ENCODE assay signal across 8 cellular contexts in genomic region chr6:2854394-2854982, GRCh38. TPM values are rescaled to one million over a fixed set of nuclear protein-coding genes. Genes with fewer than 3 reads are reported as not detected.
DNase-seq lines count a peak whose midpoint lies in the region; ATAC-seq and TF ChIP-seq lines count a peak whose summit lies in the region.

No MANE protein-coding gene starts in this region.

- 73 to 76% methylated on average over 11 of the region's 11 CpGs for WGBS in ectodermal cell, 2 experiments
- WGBS in neuronal stem cell (ENCODE audit: extremely low coverage in 2 of 2, insufficient read length in 2 of 2, insufficient replicate concordance in 1 of 2), 2 donors, result no CpG with 5 or more reads among the region's 11 CpGs

- CTCF ChIA-PET in PC-9 (lab: Charles Lee), result interaction anchor here (0.6 to 0.7 kb wide), 2 partner anchors 43 to 63 kb away, joined by 3 read pairs; no protein-coding TSS in a partner anchor

- POLR2A ChIA-PET in PC-9 (lab: Charles Lee; ENCODE audit: unreplicated experiment), result interaction anchor here (0.7 kb wide), 1 partner anchor 9 kb away, joined by 3 read pairs; no protein-coding TSS in a partner anchor

- H3K18ac ChIP-seq in neuronal stem cell (ENCODE audit: low read length), result no peak overlapping the region

- no peaks in the 10 kb centered on the region for H3K9me2 ChIP-seq in PC-9 (ENCODE audit: insufficient read depth)

- ATAC-seq in GM18873 (IDR thresholded peaks at IDR 0.05; ENCODE audit: low FRiP score, unreplicated experiment), result no peak
- no peak for ATAC-seq in GM18519 (IDR thresholded peaks at IDR 0.05; ENCODE audit: low FRiP score, unreplicated experiment)
- no peak for ATAC-seq in GM21381 (IDR thresholded peaks at IDR 0.05; ENCODE audit: unreplicated experiment)

- no peak overlapping the region for H2BK15ac ChIP-seq in neuronal stem cell (ENCODE audit: low read length)

- no peak overlapping the region for H2BK12ac ChIP-seq in neuronal stem cell (ENCODE audit: low read length)

- no peak overlapping the region for H3K4ac ChIP-seq in neuronal stem cell (ENCODE audit: low read length)

- H3K23ac ChIP-seq in neuronal stem cell (ENCODE audit: low read depth, low read length, poor library complexity), result no peak overlapping the region

- no peak overlapping the region; the same call in 1 of the 2 replicates for H2AFZ ChIP-seq in PC-9
- peak overlapping the region; percentile 78 for H2AFZ ChIP-seq in neuronal stem cell (ENCODE audit: low read length)

- no peaks in the 10 kb centered on the region for H3K9me3 ChIP-seq in PC-9 (ENCODE audit: insufficient read depth, low read depth)
- H3K9me3 ChIP-seq in ectodermal cell (ENCODE audit: control insufficient read depth, low read length), result no peaks in the 10 kb centered on the region
- no peaks in the 10 kb centered on the region for H3K9me3 ChIP-seq in neuronal stem cell (replicated peaks in 1 of 2; ENCODE audit: control insufficient read depth in 2 of 2, insufficient read depth in 1 of 2, low read depth in 1 of 2, low read length in 2 of 2)

- H3K4me2 ChIP-seq in PC-9 (peak overlapping the region; percentile 83), neuronal stem cell (ENCODE audit: insufficient read depth, low read length, poor library complexity, severe bottlenecking) (no peak overlapping the region)

- peak; percentile 75 for DNase-seq in GF-D8 (lab: John Stamatoyannopoulos, UW)
- no peak for DNase-seq in PC-9
- no peak for DNase-seq in neuronal stem cell (ENCODE audit: low spot score)
- no peak for DNase-seq in mucosa of gallbladder (ENCODE audit: low spot score)

- TSS peak; percentile 69 for BruUV-seq in PC-9 (replicated peaks; lab: Mats Ljungman, UMichigan)

- no peak overlapping the region for H3K9ac ChIP-seq in neuronal stem cell (ENCODE audit: low read depth, low read length, poor library complexity)

- peak overlapping the region; percentile 60 for H3K4me3 ChIP-seq in PC-9
- H3K4me3 ChIP-seq in ectodermal cell (ENCODE audit: insufficient read depth, low read depth, low read length), result no peak overlapping the region
- H3K4me3 ChIP-seq in neuronal stem cell (ENCODE audit: low read length in 2 of 2), result no peak overlapping the region

- TF ChIP-seq CTCF in PC-9 (conservative IDR thresholded peaks at IDR 0.05), result peak; percentile 26; the same call in 1 of the 2 replicates

- no peak overlapping the region for H3K14ac ChIP-seq in neuronal stem cell (ENCODE audit: low read length)

- H4K91ac ChIP-seq in neuronal stem cell (ENCODE audit: low read depth, low read length, poor library complexity), result no peak overlapping the region

- H3K79me1 ChIP-seq in neuronal stem cell (ENCODE audit: low read depth, low read length), result no peaks in the 10 kb centered on the region

- H2BK120ac ChIP-seq in neuronal stem cell (ENCODE audit: low read depth, low read length), result no peak overlapping the region

- H4K8ac ChIP-seq in neuronal stem cell (ENCODE audit: low read depth, low read length), result no peak overlapping the region

- intact Hi-C loops in PC-9 (cut with micrococcal nuclease; ENCODE audit: unreplicated experiment), result no loop called here

- no peak overlapping the region for H2BK5ac ChIP-seq in neuronal stem cell (ENCODE audit: low read length)

- H3K27me3 ChIP-seq in PC-9 (ENCODE audit: insufficient read depth, low read depth) (no peaks in the 10 kb centered on the region), ectodermal cell (ENCODE audit: control insufficient read depth, insufficient read depth, low read length, poor library complexity, severe bottlenecking) (no peaks in the 10 kb centered on the region), neuronal stem cell (ENCODE audit: control insufficient read depth in 3 of 3, insufficient read depth in 3 of 3, low read depth in 1 of 3, low read length in 3 of 3) (no peaks in the 10 kb centered on the region)

- peaks cover 6% of the 10 kb centered on the region; the same call in 1 of the 2 replicates for H3F3A ChIP-seq in PC-9 (ENCODE audit: insufficient read depth, low read depth)

- H2AK5ac ChIP-seq in neuronal stem cell (ENCODE audit: low read depth, low read length), result no peak overlapping the region

- H3K27ac ChIP-seq in PC-9 (peak overlapping the region; percentile 99), ectodermal cell (ENCODE audit: insufficient read depth, low read depth, low read length, poor library complexity, severe bottlenecking) (peak overlapping the region; percentile 74), neuronal stem cell (replicated peaks; ENCODE audit: low read length) (peak overlapping the region; percentile 2)

- no peaks in the 10 kb centered on the region for H3K36me3 ChIP-seq in PC-9 (ENCODE audit: low read depth)
- H3K36me3 ChIP-seq in ectodermal cell (ENCODE audit: control insufficient read depth, insufficient read depth, low read length), result no peaks in the 10 kb centered on the region
- no peaks in the 10 kb centered on the region for H3K36me3 ChIP-seq in neuronal stem cell (replicated peaks in 1 of 2; ENCODE audit: control insufficient read depth in 2 of 2, insufficient read depth in 2 of 2, low read length in 2 of 2)

- no peaks in the 10 kb centered on the region for H4K20me1 ChIP-seq in PC-9 (ENCODE audit: insufficient read depth)

- H3K4me1 ChIP-seq in PC-9 (replicated peaks; ENCODE audit: insufficient read depth), result peaks cover 24% of the 10 kb centered on the region
- H3K4me1 ChIP-seq in ectodermal cell (ENCODE audit: control insufficient read depth, insufficient read depth, low read length), result peaks cover 27% of the 10 kb centered on the region
- peaks cover 21 to 29% of the 10 kb centered on the region in 2 donors for H3K4me1 ChIP-seq in neuronal stem cell (ENCODE audit: control insufficient read depth in 2 of 2, insufficient read depth in 1 of 2, low read depth in 1 of 2, low read length in 2 of 2)

- H3K79me2 ChIP-seq in PC-9 (ENCODE audit: low read depth), result no peaks in the 10 kb centered on the region

RNA-seq across cellular contexts. Expression of gene SERPINB1, which starts 12.8 kb away (rescaled TPM):
- total RNA-seq in PC-9 (2021), result 82.3 and 93.9 TPM in 2 replicates
- 19.5 TPM for polyA plus RNA-seq in ectodermal cell (2013, experiment 1 of 4)
- 18.1 TPM for polyA plus RNA-seq in ectodermal cell (2013, experiment 2 of 4)
- 17.0 TPM for polyA plus RNA-seq in ectodermal cell (2013, experiment 3 of 4)
- polyA plus RNA-seq in ectodermal cell (2013, experiment 4 of 4), result 18.5 TPM
- polyA plus RNA-seq in neuronal stem cell (2013, experiment 1 of 2), result 13.3 TPM
- polyA plus RNA-seq in neuronal stem cell (2013, experiment 2 of 2), result 14.7 TPM
- 62.0 TPM for total RNA-seq in mucosa of gallbladder

RNA-seq across cellular contexts. Expression of gene SERPINB9, which starts 48.6 kb away (rescaled TPM):
- total RNA-seq in PC-9 (2021) (1.7 and 2.4 TPM in 2 replicates), mucosa of gallbladder (11.8 TPM)
- 2.1 TPM for polyA plus RNA-seq in ectodermal cell (2013, experiment 1 of 4)
- polyA plus RNA-seq in ectodermal cell (2013, experiment 2 of 4), result 2.0 TPM
- 2.7 TPM for polyA plus RNA-seq in ectodermal cell (2013, experiment 3 of 4)
- polyA plus RNA-seq in ectodermal cell (2013, experiment 4 of 4), result 3.0 TPM
- 0.96 TPM for polyA plus RNA-seq in neuronal stem cell (2013, experiment 1 of 2)
- 1.1 TPM for polyA plus RNA-seq in neuronal stem cell (2013, experiment 2 of 2)

Comparison
In these comparisons a context has a peak if more than half of its experiments do, and no peak if none do; other contexts are left out.
1. H3K27ac ChIP-seq: peak in every context shown above with its lines; median percentile 99 in PC-9; 74 in ectodermal cell; 2 in neuronal stem cell.